ENCODE assay signal across 34 cellular contexts in the genomic region with DNA sequence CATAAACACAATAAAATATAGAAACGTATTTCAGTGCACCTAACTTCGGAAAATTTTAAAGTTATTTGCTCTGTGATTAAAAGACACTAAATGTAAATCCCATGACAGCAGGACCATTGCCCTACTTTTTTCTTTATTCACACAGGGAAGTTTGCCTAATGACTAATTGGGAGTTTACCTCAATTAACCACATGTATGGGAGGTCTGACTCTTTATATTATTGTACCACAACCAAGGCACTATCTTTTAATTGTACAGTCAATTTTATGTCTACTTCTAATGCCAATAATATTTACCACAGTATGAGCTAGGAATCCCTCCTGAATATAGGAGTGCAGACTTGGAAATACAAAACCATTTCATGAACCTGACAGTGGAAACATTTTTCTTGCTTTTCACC.
"Had no signal": no experiment of that assay in that cellular context is flagged by ENCODE, and none has a peak within 500 bp of the region (broad histone marks: within the 10 kb centered on the region; RNA-seq: fewer than 3 reads in every experiment).

No MANE protein-coding gene starts in this region.

- H3K9ac ChIP-seq: KMS-11 had no signal

- H3K36me3 ChIP-seq: MG63 had no signal

- DNase-seq: Karpas-422, Kasumi-1, MG63, MM.1S, MV-4-11, NCI-H1048, NCI-H1092, NCI-H1092 treated with DMSO at 0.1 percent for 48 hours, NCI-H1105, NCI-H1105 treated with DMSO at 0.1 percent for 48 hours, NCI-H1417, NCI-H1417 treated with DMSO at 0.1 percent for 48 hours, NCI-H1436, NCI-H1436 treated with DMSO at 0.1 percent for 48 hours, NCI-H146, NCI-H1694, NCI-H1694 treated with DMSO at 0.1 percent for 48 hours, NCI-H187, NCI-H187 treated with DMSO at 0.1 percent for 48 hours, NCI-H1930, NCI-H2029, NCI-H2029 treated with DMSO at 0.1 percent for 48 hours, NCI-H2081, NCI-H2081 treated with DMSO at 0.1 percent for 48 hours, NCI-H2107, NCI-H2171, NCI-H2171 treated with DMSO at 0.1 percent for 48 hours, NCI-H2227 treated with DMSO at 0.1 percent for 48 hours, NCI-H226, NCI-H345, NCI-H446, NCI-H446 treated with DMSO at 0.1 percent for 48 hours, NCI-H510A treated with DMSO at 0.1 percent for 48 hours had no signal

- H3K9me3 ChIP-seq: MG63 had no signal

- H3K4me2 ChIP-seq: KMS-11 had no signal

- H3K27me3 ChIP-seq: MG63 had no signal

- H3K4me3 ChIP-seq: MG63 had no signal

- H3K27ac ChIP-seq: KMS-11 had no signal
